8 cellular contexts compared by ENCODE assay signal in genomic region chr17:50542795-50543774, GRCh38. TPM values are rescaled to one million over a fixed set of nuclear protein-coding genes. Genes with fewer than 3 reads are reported as not detected.
DNase-seq lines count a peak whose midpoint lies in the region; ATAC-seq and TF ChIP-seq lines count a peak whose summit lies in the region.

No MANE protein-coding gene starts in this region.

- intact Hi-C loops in activated naive CD4-positive, alpha-beta T cell treated with anti-CD3 and anti-CD28 coated beads for 36 hours (cut with micrococcal nuclease) = loop anchor here (1.0 to 10.0 kb wide), 3 partner anchors 32 to 612 kb away; partner anchors contain the start of genes NME1 and RSAD1
- intact Hi-C loops in activated B cell treated with CpG ODN at 0.5 μM for 24 hours (cut with micrococcal nuclease) = loop anchor here (1.0 to 10.0 kb wide), 4 partner anchors 17 to 512 kb away; partner anchors contain the start of genes CACNA1G, MYCBPAP and RSAD1

- peaks cover 12% of the 10 kb centered on the region for H3K4me1 Mint-ChIP-seq in activated naive CD4-positive, alpha-beta T cell treated with anti-CD3 and anti-CD28 coated beads for 36 hours (ENCODE audit: low read depth)
- H3K4me1 Mint-ChIP-seq in activated B cell treated with CpG ODN at 0.5 μM for 24 hours = peaks cover 22% of the 10 kb centered on the region

- no peaks in the 10 kb centered on the region for H3K36me3 ChIP-seq in iPS-20b (ENCODE audit: insufficient read depth, low read depth, low read length)
- H3K36me3 ChIP-seq in tibial nerve = no peaks in the 10 kb centered on the region

- POLR2A ChIA-PET in activated B cell treated with CpG ODN at 0.5 μM for 24 hours (lab: Charles Lee) = interaction anchor here (0.9 to 2.3 kb wide), 4 partner anchors 18 to 324 kb away, joined by 4 to 11 read pairs (median 6); partner anchors contain the start of genes CACNA1G, LRRC59 and TOB1

- no peak for TF ChIP-seq EP300 in tibial nerve (IDR thresholded peaks at IDR 0.05)

- no peak for DNase-seq in activated naive CD4-positive, alpha-beta T cell treated with anti-CD3 and anti-CD28 coated beads for 36 hours
- DNase-seq in activated naive CD4-positive, alpha-beta T cell treated with anti-CD3 and anti-CD28 coated beads, Interleukin-2, amount 50 U/mL, for 72 hours (ENCODE audit: low spot score in 2 of 2) = no peak
- DNase-seq in activated B cell treated with CpG ODN at 0.5 μM for 24 hours = no peak
- DNase-seq in tibial nerve (ENCODE audit: low spot score in 2 of 2) = no peak
- DNase-seq in NCI-H524 (lab: John Stamatoyannopoulos, UW) = no peak
- DNase-seq in globus pallidus (ENCODE audit: low spot score) = no peak

- H3K9ac ChIP-seq in iPS-20b (ENCODE audit: low read depth, low read length) = no peak overlapping the region

- H3K4me1 ChIP-seq in iPS-20b (ENCODE audit: insufficient read depth, low read length) (peaks cover 3% of the 10 kb centered on the region; the same call in 1 of the 2 replicates), tibial nerve (peaks cover 0 to 58% (median 25%) of the 10 kb centered on the region in 4 donors)

- peaks cover 2% of the 10 kb centered on the region for H3K27me3 Mint-ChIP-seq in activated naive CD4-positive, alpha-beta T cell treated with anti-CD3 and anti-CD28 coated beads for 36 hours (ENCODE audit: low read depth)
- H3K27me3 Mint-ChIP-seq in activated B cell treated with CpG ODN at 0.5 μM for 24 hours = peaks cover 7% of the 10 kb centered on the region

- TF ChIP-seq CTCF in activated B cell treated with CpG ODN at 0.5 μM for 24 hours (IDR thresholded peaks at IDR 0.05) (no peak), tibial nerve (IDR thresholded peaks at IDR 0.05) (no peak)

- 81 to 84% methylated on average over 16 of the region's 16 CpGs for WGBS in tibial nerve, 2 donors

- no peak for TF ChIP-seq POLR2A in tibial nerve (IDR thresholded peaks at IDR 0.05)

- no peaks in the 10 kb centered on the region for H3K36me3 Mint-ChIP-seq in activated naive CD4-positive, alpha-beta T cell treated with anti-CD3 and anti-CD28 coated beads for 36 hours (ENCODE audit: low read depth)
- no peaks in the 10 kb centered on the region for H3K36me3 Mint-ChIP-seq in activated naive CD4-positive, alpha-beta T cell treated with anti-CD3 and anti-CD28 coated beads, Interleukin-2, amount 50 U/mL, for 72 hours
- H3K36me3 Mint-ChIP-seq in activated B cell treated with CpG ODN at 0.5 μM for 24 hours (ENCODE audit: low read depth) = no peaks in the 10 kb centered on the region

- H3K9me3 Mint-ChIP-seq in activated naive CD4-positive, alpha-beta T cell treated with anti-CD3 and anti-CD28 coated beads for 36 hours = no peaks in the 10 kb centered on the region
- H3K9me3 Mint-ChIP-seq in activated naive CD4-positive, alpha-beta T cell treated with anti-CD3 and anti-CD28 coated beads, Interleukin-2, amount 50 U/mL, for 72 hours = no peaks in the 10 kb centered on the region
- H3K9me3 Mint-ChIP-seq in activated B cell treated with CpG ODN at 0.5 μM for 24 hours = no peaks in the 10 kb centered on the region

- H3K9me3 ChIP-seq in iPS-20b (ENCODE audit: insufficient read depth, low read depth, low read length) (no peaks in the 10 kb centered on the region), tibial nerve (no peaks in the 10 kb centered on the region)

- H3K27me3 ChIP-seq in iPS-20b (ENCODE audit: insufficient read depth, low read length) (peaks cover 11% of the 10 kb centered on the region), tibial nerve (no peaks in the 10 kb centered on the region)

- ATAC-seq in activated naive CD4-positive, alpha-beta T cell treated with anti-CD3 and anti-CD28 coated beads, Interleukin-2, amount 50 U/mL, for 72 hours = no peak
- ATAC-seq in activated B cell treated with CpG ODN at 0.5 μM for 24 hours (ENCODE audit: low read depth) (no peak), GM18517 (IDR thresholded peaks at IDR 0.05; ENCODE audit: unreplicated experiment) (no peak)

- CTCF ChIA-PET in activated naive CD4-positive, alpha-beta T cell treated with anti-CD3 and anti-CD28 coated beads for 36 hours (lab: Charles Lee) = interaction anchor here (1.1 to 5.0 kb wide), 5 partner anchors 32 to 88 kb away, joined by 3 to 29 read pairs (median 6); partner anchors contain the start of gene RSAD1
- CTCF ChIA-PET in activated B cell treated with CpG ODN at 0.5 μM for 24 hours (lab: Charles Lee) = interaction anchor here (0.8 to 1.8 kb wide), 6 partner anchors 16 to 152 kb away, joined by 3 to 6 read pairs (median 4); partner anchors contain the start of gene CACNA1G

- no peak overlapping the region for H3K27ac Mint-ChIP-seq in activated naive CD4-positive, alpha-beta T cell treated with anti-CD3 and anti-CD28 coated beads for 36 hours
- H3K27ac Mint-ChIP-seq in activated naive CD4-positive, alpha-beta T cell treated with anti-CD3 and anti-CD28 coated beads, Interleukin-2, amount 50 U/mL, for 72 hours = no peak overlapping the region
- peak overlapping the region; percentile 76 for H3K27ac Mint-ChIP-seq in activated B cell treated with CpG ODN at 0.5 μM for 24 hours

- H3K4me3 Mint-ChIP-seq in activated naive CD4-positive, alpha-beta T cell treated with anti-CD3 and anti-CD28 coated beads for 36 hours = peak overlapping the region; percentile 64
- peak overlapping the region; percentile 85 for H3K4me3 Mint-ChIP-seq in activated B cell treated with CpG ODN at 0.5 μM for 24 hours

- peak overlapping the region; percentile 73; the same call in 1 of the 2 replicates for H3K4me3 ChIP-seq in iPS-20b (ENCODE audit: low read length)
- peak overlapping the region in 3 of 4 donors; percentile 61 to 76 (median 65) for H3K4me3 ChIP-seq in tibial nerve

- H3K27ac ChIP-seq in iPS-20b (ENCODE audit: low read length) (no peak overlapping the region), tibial nerve (peak overlapping the region in 3 of 4 donors; percentile 80 to 88 (median 81))

RNA-seq across cellular contexts. Expression of gene SPATA20, which starts 3.9 kb away (rescaled TPM):
- total RNA-seq in activated naive CD4-positive, alpha-beta T cell treated with anti-CD3 and anti-CD28 coated beads for 36 hours = 10 to 100 TPM; 15.8 to 16.1 TPM
- 10 to 100 TPM; 11.4 to 18.6 TPM for total RNA-seq in activated naive CD4-positive, alpha-beta T cell treated with anti-CD3 and anti-CD28 coated beads, Interleukin-2, amount 50 U/mL, for 72 hours
- total RNA-seq in activated B cell treated with CpG ODN at 0.5 μM for 24 hours (45.6 and 52.3 TPM in 2 replicates), tibial nerve (100 to 1,000 TPM in 1 of 4 donors, 10 to 100 TPM in 3; 80.8 to 151 (median 89.6) TPM)

RNA-seq across cellular contexts. Expression of gene EPN3, which starts 10.6 kb away (rescaled TPM):
- total RNA-seq in activated naive CD4-positive, alpha-beta T cell treated with anti-CD3 and anti-CD28 coated beads for 36 hours = not detected
- not detected for total RNA-seq in activated naive CD4-positive, alpha-beta T cell treated with anti-CD3 and anti-CD28 coated beads, Interleukin-2, amount 50 U/mL, for 72 hours
- total RNA-seq in activated B cell treated with CpG ODN at 0.5 μM for 24 hours = not detected in 2 replicates
- total RNA-seq in tibial nerve = under 1 TPM in 2 of 4 donors, not detected in 2; 0.22 to 0.42 TPM

RNA-seq across cellular contexts. Expression of gene CACNA1G, which starts 17.4 kb away (rescaled TPM):
- under 1 TPM; 0.22 to 0.24 TPM for total RNA-seq in activated naive CD4-positive, alpha-beta T cell treated with anti-CD3 and anti-CD28 coated beads for 36 hours
- total RNA-seq in activated naive CD4-positive, alpha-beta T cell treated with anti-CD3 and anti-CD28 coated beads, Interleukin-2, amount 50 U/mL, for 72 hours = under 1 TPM in 1 of 2 donors, not detected in 1; 0.14 TPM
- total RNA-seq in activated B cell treated with CpG ODN at 0.5 μM for 24 hours (0.07 TPM in 1 of 2 replicates, not detected in the other), tibial nerve (1 to 10 TPM in 1 of 4 donors, under 1 TPM in 1, not detected in 2; 0.21 to 2.2 TPM)

RNA-seq across cellular contexts. Expression of gene MYCBPAP, which starts 34.8 kb away (rescaled TPM):
- total RNA-seq in activated naive CD4-positive, alpha-beta T cell treated with anti-CD3 and anti-CD28 coated beads for 36 hours = 1 to 10 TPM; 5.5 to 5.8 TPM
- total RNA-seq in activated naive CD4-positive, alpha-beta T cell treated with anti-CD3 and anti-CD28 coated beads, Interleukin-2, amount 50 U/mL, for 72 hours = 1 to 10 TPM in 1 of 2 donors, under 1 TPM in 1; 0.30 to 1.6 TPM
- 2.1 and 2.3 TPM in 2 replicates for total RNA-seq in activated B cell treated with CpG ODN at 0.5 μM for 24 hours
- 1 to 10 TPM; 1.2 to 6.8 (median 4.0) TPM for total RNA-seq in tibial nerve
